9 cellular contexts compared by ENCODE assay signal in the genomic region with DNA sequence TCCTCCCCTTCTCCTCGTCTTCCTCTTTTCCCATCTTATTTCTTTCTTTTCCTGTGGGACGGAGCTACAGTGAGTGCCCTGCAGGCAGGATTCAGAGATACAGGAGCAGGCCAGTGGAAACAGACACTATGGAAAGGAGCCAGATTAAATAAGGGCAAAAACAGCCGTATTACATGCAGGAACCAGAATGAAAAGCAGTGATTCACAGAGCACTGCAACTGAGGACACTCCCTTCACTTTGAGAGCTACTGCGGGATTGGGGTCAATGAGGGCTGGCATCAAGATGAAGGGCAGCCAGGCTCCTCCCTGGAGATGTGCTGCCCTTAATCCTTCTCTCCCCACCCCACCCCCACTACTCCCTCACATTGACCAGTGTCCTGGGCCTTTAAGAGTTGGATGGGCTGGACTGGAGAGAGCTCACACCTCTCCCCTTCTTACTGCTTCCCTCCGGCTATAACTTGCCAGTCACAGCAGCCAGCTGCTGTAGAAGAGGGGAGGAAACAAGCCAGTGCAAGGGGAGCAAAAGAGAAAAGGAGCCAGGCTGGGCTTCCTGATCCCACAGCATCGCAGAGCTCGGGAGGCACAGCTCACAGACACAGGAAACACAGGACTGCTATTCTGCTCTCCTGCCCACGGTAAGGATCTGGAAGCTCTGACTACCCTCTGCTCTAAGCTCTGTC. TPM values are rescaled to one million over a fixed set of nuclear protein-coding genes. Genes with fewer than 3 reads are reported as not detected.
A peak's percentile ranks its signal among the peaks of the same experiment; 100 is the strongest.
DNase-seq lines count a peak whose midpoint lies in the region; ATAC-seq and TF ChIP-seq lines count a peak whose summit lies in the region.
"Had no signal": no experiment of that assay in that cellular context is flagged by ENCODE, and none has a peak within 500 bp of the region (broad histone marks: within the 10 kb centered on the region; RNA-seq: fewer than 3 reads in every experiment).

TSS of gene PLCD4 (plus strand) at position 464 of the 680 bp plus-strand sequence. CDS start 7,841 bp downstream, outside the sequence.

- in situ Hi-C loops in GM23248 (cut with MboI): no loop called here

- peak; percentile 41 to 43 for TF ChIP-seq POLR2A in sigmoid colon (IDR thresholded peaks at IDR 0.05)

- H3K27me3 ChIP-seq in GM23248 (replicated peaks; ENCODE audit: insufficient read depth) (no peaks in the 10 kb centered on the region), sigmoid colon (no peaks in the 10 kb centered on the region)
- H3K27me3 ChIP-seq in CD4-positive, alpha-beta memory T cell (ENCODE audit: insufficient read depth, low read length): no peaks in the 10 kb centered on the region

- POLR2A ChIA-PET in WTC11 (lab: Charles Lee): interaction anchor here (1.9 kb wide), 1 partner anchor 9 kb away, joined by 12 read pairs; no protein-coding TSS in a partner anchor
- POLR2A ChIA-PET in CD4-positive, alpha-beta memory T cell (lab: Charles Lee; ENCODE audit: partially characterized antibody): no interaction called here
- POLR2A ChIA-PET in T-cell (lab: Charles Lee): no interaction called here

- no peak for TF ChIP-seq EP300 in sigmoid colon (IDR thresholded peaks at IDR 0.05)

- DNase-seq in GM23248 (peak; percentile 86), WTC11 (ENCODE audit: low spot score) (no peak), left cardiac atrium (peak; percentile 51), sigmoid colon (peak; percentile 89), T-cell (no peak), GM19238 (ENCODE audit: insufficient read length, low spot score) (no peak)
- no peak for DNase-seq in CD4-positive, alpha-beta memory T cell
- DNase-seq: cortex of kidney had no signal

- H3K27ac ChIP-seq in GM23248: peak within 1 kb of the TSS; percentile 45
- H3K27ac ChIP-seq in sigmoid colon: peak within 1 kb of the TSS; percentile 58 to 84 (median 79)
- no peak within 1 kb of the TSS for H3K27ac ChIP-seq in CD4-positive, alpha-beta memory T cell (ENCODE audit: low read depth, low read length)

- TF ChIP-seq CTCF in WTC11 (IDR thresholded peaks at IDR 0.05): no peak
- peak in 2 of 4 experiments; percentile 12 to 19 for TF ChIP-seq CTCF in sigmoid colon (IDR thresholded peaks at IDR 0.05)

- H2AFZ ChIP-seq in GM23248: peak within 1 kb of the TSS; percentile 92

- WGBS in GM23248 (ENCODE audit: low coverage in 1 of 2, low lambda C conversion rate in 2 of 2, missing lambda C conversion rate in 2 of 2), 2 experiments: 1 to 5% methylated on average over 8 of the region's 8 CpGs
- 17 to 32% methylated on average over 8 of the region's 8 CpGs for WGBS in sigmoid colon, 2 donors

- no peaks in the 10 kb centered on the region for H3K79me2 ChIP-seq in GM23248 (ENCODE audit: insufficient read depth)

- H3K27me3 Mint-ChIP-seq in WTC11 (ENCODE audit: low read depth) (no peaks in the 10 kb centered on the region), T-cell (peaks cover 14 to 16% of the 10 kb centered on the region in 2 donors)
- peaks cover 10 to 19% of the 10 kb centered on the region in 2 donors for H3K27me3 Mint-ChIP-seq in CD4-positive, alpha-beta memory T cell

- H3K4me1 ChIP-seq in GM23248 (ENCODE audit: insufficient read depth) (peaks cover 18% of the 10 kb centered on the region), sigmoid colon (peaks cover 0 to 44% (median 16%) of the 10 kb centered on the region in 4 donors)
- no peaks in the 10 kb centered on the region for H3K4me1 ChIP-seq in CD4-positive, alpha-beta memory T cell (ENCODE audit: insufficient read depth, low read length)

- no peaks in the 10 kb centered on the region for H3K9me2 ChIP-seq in GM23248 (ENCODE audit: insufficient read depth)

- CTCF ChIA-PET in WTC11 (lab: Charles Lee): interaction anchor here (0.8 to 2.1 kb wide), 6 partner anchors 10 to 91 kb away, joined by 3 to 13 read pairs (median 4); partner anchors contain the start of genes BCS1L and ZNF142
- CTCF ChIA-PET in CD4-positive, alpha-beta memory T cell (lab: Charles Lee; ENCODE audit: partially characterized antibody): interaction anchor here (1.8 kb wide), 1 partner anchor 9 kb away, joined by 3 read pairs; no protein-coding TSS in a partner anchor
- CTCF ChIA-PET in T-cell (lab: Charles Lee): no interaction called here

- H3K4me1 Mint-ChIP-seq in WTC11: peaks cover 4% of the 10 kb centered on the region; the same call in 1 of the 2 replicates
- H3K4me1 Mint-ChIP-seq in CD4-positive, alpha-beta memory T cell: no peaks in the 10 kb centered on the region
- no peaks in the 10 kb centered on the region for H3K4me1 Mint-ChIP-seq in T-cell

- H3K4me3 ChIP-seq in GM23248 (peak within 1 kb of the TSS; percentile 54), sigmoid colon (peak within 1 kb of the TSS; percentile 35 to 47 (median 44))
- H3K4me3 ChIP-seq in CD4-positive, alpha-beta memory T cell (ENCODE audit: low read length in 2 of 2): no peak within 1 kb of the TSS

- ATAC-seq in WTC11 (peak; percentile 85), left cardiac atrium (peak; percentile 82 to 93), T-cell (replicated peaks in 1 of 4) (no peak), GM18873 (IDR thresholded peaks at IDR 0.05; ENCODE audit: low FRiP score, unreplicated experiment) (no peak)

- H3K9ac ChIP-seq in GM23248: peak within 1 kb of the TSS; percentile 62

- intact Hi-C loops in left cardiac atrium (cut with DNase I): no loop called here
- intact Hi-C loops in sigmoid colon (cut with DNase I): loop anchor here (5.0 kb wide), 1 partner anchor 35 kb away; no protein-coding TSS in a partner anchor
- intact Hi-C loops in CD4-positive, alpha-beta memory T cell (cut with micrococcal nuclease): no loop called here

- H4K20me1 ChIP-seq in GM23248 (ENCODE audit: insufficient read depth): no peaks in the 10 kb centered on the region

- H3K27ac Mint-ChIP-seq in WTC11 (no peak within 1 kb of the TSS), T-cell (no peak within 1 kb of the TSS)
- peak within 1 kb of the TSS in 1 of 7 donors; percentile 3 for H3K27ac Mint-ChIP-seq in CD4-positive, alpha-beta memory T cell

- H3K36me3 ChIP-seq in GM23248 (ENCODE audit: low read depth) (no peaks in the 10 kb centered on the region), sigmoid colon (no peaks in the 10 kb centered on the region)
- H3K36me3 ChIP-seq in CD4-positive, alpha-beta memory T cell (ENCODE audit: insufficient read depth, low read length): no peaks in the 10 kb centered on the region

- H3K4me3 Mint-ChIP-seq in WTC11 (no peak within 1 kb of the TSS), T-cell (no peak within 1 kb of the TSS)
- no peak within 1 kb of the TSS for H3K4me3 Mint-ChIP-seq in CD4-positive, alpha-beta memory T cell

- H3K9me3 Mint-ChIP-seq in WTC11: no peaks in the 10 kb centered on the region
- H3K9me3 Mint-ChIP-seq in CD4-positive, alpha-beta memory T cell: no peaks in the 10 kb centered on the region
- H3K9me3 Mint-ChIP-seq in T-cell: no peaks in the 10 kb centered on the region

- H3F3A ChIP-seq in GM23248 (ENCODE audit: insufficient read depth): peaks cover 23% of the 10 kb centered on the region; the same call in 1 of the 2 replicates

- H3K36me3 Mint-ChIP-seq in WTC11 (no peaks in the 10 kb centered on the region), T-cell (no peaks in the 10 kb centered on the region)
- H3K36me3 Mint-ChIP-seq in CD4-positive, alpha-beta memory T cell: no peaks in the 10 kb centered on the region

- H3K4me2 ChIP-seq in GM23248 (ENCODE audit: unreplicated experiment): peak within 1 kb of the TSS; percentile 68

- no peaks in the 10 kb centered on the region for H3K9me3 ChIP-seq in GM23248 (ENCODE audit: low read depth)
- H3K9me3 ChIP-seq in sigmoid colon: no peaks in the 10 kb centered on the region
- H3K9me3 ChIP-seq in CD4-positive, alpha-beta memory T cell (ENCODE audit: control insufficient read depth in 1 of 2, low read length in 2 of 2): no peaks in the 10 kb centered on the region

TF ChIP-seq in WTC11, 78 proteins besides CTCF, POLR2A, EP300 and RAD21:
- TF ChIP-seq E2F1 (CRISPR knock-in tag; IDR thresholded peaks at IDR 0.05) (no peak), SOX15 (CRISPR knock-in tag; IDR thresholded peaks at IDR 0.05) (no peak), JUN (CRISPR knock-in tag; IDR thresholded peaks at IDR 0.05) (no peak), TCF7 (CRISPR knock-in tag; IDR thresholded peaks at IDR 0.05; ENCODE audit: low read depth) (no peak), EMX1 (CRISPR knock-in tag; IDR thresholded peaks at IDR 0.05) (no peak), PRRX2 (CRISPR knock-in tag; IDR thresholded peaks at IDR 0.05) (no peak), TP53 (CRISPR knock-in tag; IDR thresholded peaks at IDR 0.05) (no peak), ZNF232 (CRISPR knock-in tag; IDR thresholded peaks at IDR 0.05) (no peak)
TF ChIP-seq in WTC11: peak in this region for 0.

RNA-seq across cellular contexts. Expression of gene PLCD4, which starts in this region (rescaled TPM):
- total RNA-seq in GM23248 (2014; rRNA removed; shearing (Covaris generic)): 0.51 and 1.3 TPM in 2 replicates
- polyA plus RNA-seq in GM23248 (2016; fragmentation: Nextera tagmentation; extraction: Ambion mirVana): 1.6 TPM in 2 replicates
- total RNA-seq in WTC11 (2021): 0.11 to 0.28 TPM (median 0.14 TPM) in 3 replicates
- total RNA-seq in left cardiac atrium: 1 to 10 TPM in 1 of 2 donors, under 1 TPM in 1; 0.73 to 3.0 TPM
- total RNA-seq in sigmoid colon: 10 to 100 TPM; 10.9 to 42.4 (median 30.4) TPM
- under 1 TPM in 1 of 3 donors, not detected in 2; 0.64 TPM for polyA plus RNA-seq in sigmoid colon
- under 1 TPM; 0.26 to 0.30 TPM for total RNA-seq in CD4-positive, alpha-beta memory T cell
- polyA plus RNA-seq in CD4-positive, alpha-beta memory T cell: under 1 TPM in 1 of 2 donors, not detected in 1; 0.49 TPM
- under 1 TPM; 0.38 to 0.90 (median 0.64) TPM for total RNA-seq in T-cell

Comparison
In these comparisons a context has a peak if more than half of its experiments do, and no peak if none do; other contexts are left out.
1. Peak in ATAC-seq in WTC11; RNA of the gene not detected or under 1 TPM.
2. DNase-seq: peak in GM23248 (single experiment), left cardiac atrium (single experiment) and sigmoid colon (single experiment); none in WTC11 (single experiment), CD4-positive, alpha-beta memory T cell (0 of 5), T-cell (0 of 34) and GM19238 (single experiment).
3. H3K4me3 ChIP-seq: peak in GM23248 (single experiment) and sigmoid colon (4 of 4); none in CD4-positive, alpha-beta memory T cell (0 of 2).
4. ATAC-seq: peak in left cardiac atrium (2 of 2); none in T-cell (0 of 4) and GM18873 (single experiment).
5. CTCF ChIA-PET loops: an anchor here in WTC11 (0.8 to 2.1 kb wide) and CD4-positive, alpha-beta memory T cell (1.8 kb wide); none called in T-cell.